Comparison of ENCODE assay signal across 8 cellular contexts in the genomic region with DNA sequence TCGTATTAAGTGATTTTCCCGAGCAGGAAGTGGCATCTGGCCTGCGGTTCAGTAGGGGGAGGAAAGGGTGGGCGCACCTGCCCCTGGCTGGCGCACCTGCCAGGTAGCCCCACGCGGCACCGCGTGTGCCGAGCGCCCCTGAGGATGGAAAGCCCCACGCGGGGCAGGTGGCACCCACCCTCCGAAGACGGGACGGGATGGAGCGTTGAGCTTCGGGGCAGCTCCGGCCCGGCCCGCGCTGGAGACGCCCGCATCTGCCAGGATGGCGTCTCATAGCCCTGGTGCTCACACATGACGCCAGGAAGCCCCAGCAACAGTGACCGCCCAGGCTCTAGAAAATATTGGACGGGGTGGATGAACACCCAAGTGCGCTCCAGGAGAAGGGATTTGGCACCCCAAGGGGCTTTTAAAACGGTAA. TPM values are rescaled to one million over a fixed set of nuclear protein-coding genes. Genes with fewer than 3 reads are reported as not detected.
DNase-seq lines count a peak whose midpoint lies in the region; ATAC-seq and TF ChIP-seq lines count a peak whose summit lies in the region.

No MANE protein-coding gene starts in this region.

- in situ Hi-C loops in gastrocnemius medialis (cut with MboI; ENCODE audit: low sequenced_read_pairs in 4 of 4) = no loop called here

- H3K4me3 ChIP-seq in gastroesophageal sphincter (peak overlapping the region; percentile 62 to 82), gastrocnemius medialis (peak overlapping the region; percentile 65 to 76 (median 68))

- H3K36me3 Mint-ChIP-seq in WTC11 = no peaks in the 10 kb centered on the region

- TF ChIP-seq CTCF in WTC11 (IDR thresholded peaks at IDR 0.05) (no peak), gastroesophageal sphincter (IDR thresholded peaks at IDR 0.05) (no peak), gastrocnemius medialis (IDR thresholded peaks at IDR 0.05 in 4 of 5, conservative IDR thresholded peaks at IDR 0.05 in 1 of 5) (no peak)

- peaks cover 7% of the 10 kb centered on the region for H3K4me1 Mint-ChIP-seq in WTC11

- no peaks in the 10 kb centered on the region for H3K9me3 Mint-ChIP-seq in WTC11

- peaks cover 8% of the 10 kb centered on the region for H3K27me3 ChIP-seq in gastroesophageal sphincter
- H3K27me3 ChIP-seq in gastrocnemius medialis = no peaks in the 10 kb centered on the region

- TF ChIP-seq POLR2A in gastroesophageal sphincter (IDR thresholded peaks at IDR 0.05) = no peak
- TF ChIP-seq POLR2A in gastrocnemius medialis (IDR thresholded peaks at IDR 0.05) = no peak

- intact Hi-C loops in gastrocnemius medialis (cut with DNase I; ENCODE audit: low total_unique reads) = loop anchor here (1.0 kb wide), 1 partner anchor 114 kb away; no protein-coding TSS in a partner anchor

- WGBS in gastroesophageal sphincter (ENCODE audit: low coverage in 1 of 2), 2 donors = 0% methylated on average over 2 to 4 of the region's 30 CpGs

- H3K4me3 Mint-ChIP-seq in WTC11 = peak overlapping the region; percentile 73

- CTCF ChIA-PET in WTC11 (lab: Charles Lee) = interaction anchor here (0.7 to 1.4 kb wide), 4 partner anchors 10 to 115 kb away, joined by 3 to 4 read pairs (median 3); no protein-coding TSS in a partner anchor

- H3K4me1 ChIP-seq in gastroesophageal sphincter (peaks cover 0 to 44% (median 14%) of the 10 kb centered on the region in 3 donors), gastrocnemius medialis (peaks cover 19 to 22% of the 10 kb centered on the region in 2 donors)

- H3K27ac ChIP-seq in gastroesophageal sphincter (peak overlapping the region; percentile 88 to 99 (median 96)), gastrocnemius medialis (peak overlapping the region; percentile 93 to 97 (median 96))

- H3K27me3 Mint-ChIP-seq in WTC11 (ENCODE audit: low read depth) = peaks cover 82% of the 10 kb centered on the region

- no peak for TF ChIP-seq EP300 in gastroesophageal sphincter (IDR thresholded peaks at IDR 0.05)

- no peaks in the 10 kb centered on the region for H3K36me3 ChIP-seq in gastroesophageal sphincter
- H3K36me3 ChIP-seq in gastrocnemius medialis = no peaks in the 10 kb centered on the region

- POLR2A ChIA-PET in WTC11 (lab: Charles Lee) = no interaction called here

- peak; percentile 29 for DNase-seq in NCI-H2171 treated with DMSO at 0.1 percent for 48 hours (lab: John Stamatoyannopoulos, UW)
- DNase-seq in NCI-H2171 (lab: John Stamatoyannopoulos, UW) = no peak
- no peak for DNase-seq in WTC11 (ENCODE audit: low spot score)
- no peak for DNase-seq in gastrocnemius medialis
- no peak for DNase-seq in kidney glomerular epithelial cell (lab: John Stamatoyannopoulos, UW)

- 0 out of 2 replicates have a peak, but pooled peaks have one; percentile 5 for ATAC-seq in WTC11
- ATAC-seq in gastroesophageal sphincter = no peak
- peak; percentile 22 to 37 for ATAC-seq in gastrocnemius medialis
- no peak for ATAC-seq in GM19395 (IDR thresholded peaks at IDR 0.05; ENCODE audit: unreplicated experiment)
- ATAC-seq in HG03521 (IDR thresholded peaks at IDR 0.05; ENCODE audit: unreplicated experiment) = no peak

- H3K9me3 ChIP-seq in gastroesophageal sphincter (no peaks in the 10 kb centered on the region), gastrocnemius medialis (no peaks in the 10 kb centered on the region)

- no peak overlapping the region for H3K27ac Mint-ChIP-seq in WTC11

TF ChIP-seq in WTC11, 78 proteins besides CTCF, POLR2A, EP300 and RAD21:
- peak; percentile 15; the same call in 1 of the 2 replicates for TF ChIP-seq FOXP1 (CRISPR knock-in tag; IDR thresholded peaks at IDR 0.05; ENCODE audit: borderline replicate concordance)
- TF ChIP-seq, protein P1, sequence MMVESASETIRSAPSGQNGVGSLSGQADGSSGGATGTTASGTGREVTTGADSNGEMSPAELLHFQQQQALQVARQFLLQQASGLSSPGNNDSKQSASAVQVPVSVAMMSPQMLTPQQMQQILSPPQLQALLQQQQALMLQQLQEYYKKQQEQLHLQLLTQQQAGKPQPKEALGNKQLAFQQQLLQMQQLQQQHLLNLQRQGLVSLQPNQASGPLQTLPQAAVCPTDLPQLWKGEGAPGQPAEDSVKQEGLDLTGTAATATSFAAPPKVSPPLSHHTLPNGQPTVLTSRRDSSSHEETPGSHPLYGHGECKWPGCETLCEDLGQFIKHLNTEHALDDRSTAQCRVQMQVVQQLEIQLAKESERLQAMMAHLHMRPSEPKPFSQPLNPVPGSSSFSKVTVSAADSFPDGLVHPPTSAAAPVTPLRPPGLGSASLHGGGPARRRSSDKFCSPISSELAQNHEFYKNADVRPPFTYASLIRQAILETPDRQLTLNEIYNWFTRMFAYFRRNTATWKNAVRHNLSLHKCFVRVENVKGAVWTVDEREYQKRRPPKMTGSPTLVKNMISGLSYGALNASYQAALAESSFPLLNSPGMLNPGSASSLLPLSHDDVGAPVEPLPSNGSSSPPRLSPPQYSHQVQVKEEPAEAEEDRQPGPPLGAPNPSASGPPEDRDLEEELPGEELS (CRISPR knock-in tag; IDR thresholded peaks at IDR 0.05) = no peak

RNA-seq across cellular contexts. Expression of a gene that starts 2.5 kb away (rescaled TPM):
- total RNA-seq in WTC11 (2021) (17.6 to 20.2 TPM (median 17.6 TPM) in 3 replicates), gastroesophageal sphincter (10 to 100 TPM; 13.1 to 21.3 (median 16.2) TPM), gastrocnemius medialis (10 to 100 TPM in 3 of 4 donors, 1 to 10 TPM in 1; 7.1 to 74.7 (median 28.4) TPM)

Comparison
In these comparisons a context has a peak if more than half of its experiments do, and no peak if none do; other contexts are left out.
1. ATAC-seq: peak in WTC11 (single experiment) and gastrocnemius medialis (2 of 2); none in gastroesophageal sphincter (single experiment), GM19395 (single experiment) and HG03521 (single experiment).